ENCODE assay signal across 18 cellular contexts in genomic region chr10:102704915-102705314, GRCh38. TPM values are rescaled to one million over a fixed set of nuclear protein-coding genes. Genes with fewer than 3 reads are reported as not detected.
DNase-seq lines count a peak whose midpoint lies in the region; ATAC-seq, FAIRE-seq and TF ChIP-seq lines count a peak whose summit lies in the region.
"Had no signal": no experiment of that assay in that cellular context is flagged by ENCODE, and none has a peak within 500 bp of the region (broad histone marks: within the 10 kb centered on the region; RNA-seq: fewer than 3 reads in every experiment).

No MANE protein-coding gene starts in this region.

- peak overlapping the region; percentile 67 for H3K4me2 ChIP-seq in osteoblast (ENCODE audit: insufficient read depth, low read length)

- no peaks in the 10 kb centered on the region for H3K27me3 ChIP-seq in osteoblast (ENCODE audit: insufficient read depth, low read length)
- H3K27me3 ChIP-seq: heart right ventricle, transverse colon had no signal

- H3K36me3 ChIP-seq in osteoblast (ENCODE audit: insufficient read depth, low read length): no peaks in the 10 kb centered on the region
- H3K36me3 ChIP-seq: prostate gland, transverse colon had no signal

- H3K4me1 ChIP-seq in osteoblast (ENCODE audit: insufficient read depth, low read length): peaks cover 29% of the 10 kb centered on the region
- H3K4me1 ChIP-seq: prostate gland, transverse colon had no signal

- H3K27ac ChIP-seq in osteoblast (ENCODE audit: low read depth, low read length): peak overlapping the region; percentile 70
- H3K27ac ChIP-seq: heart right ventricle, prostate gland, transverse colon had no signal

- no peak overlapping the region for H2AFZ ChIP-seq in osteoblast (ENCODE audit: low read length)

- FAIRE-seq in D721Med (lab: Jason Lieb, UNC): no peak

- TF ChIP-seq CTCF in choroid plexus epithelial cell (conservative IDR thresholded peaks at IDR 0.05; ENCODE audit: low read depth, low read length) (no peak), osteoblast (IDR thresholded peaks at IDR 0.05; ENCODE audit: extremely low read depth, low read depth, low read length) (no peak), D721Med (IDR thresholded peaks at IDR 0.05; ENCODE audit: insufficient read depth, missing control alignments) (no peak)

- no peak overlapping the region for H3K4me3 ChIP-seq in choroid plexus epithelial cell (ENCODE audit: low read depth, low read length)
- peak overlapping the region; percentile 24 for H3K4me3 ChIP-seq in osteoblast (ENCODE audit: insufficient read depth, low read length)
- H3K4me3 ChIP-seq: heart right ventricle, prostate gland, transverse colon had no signal

- peaks cover 44% of the 10 kb centered on the region for H3K79me2 ChIP-seq in osteoblast (ENCODE audit: insufficient read depth, low read length)

- DNase-seq in ELR (ENCODE audit: low read depth) (peak; percentile 87), LHCN-M2 (ENCODE audit: low read depth) (peak; percentile 45), choroid plexus epithelial cell (ENCODE audit: low read depth) (peak; percentile 54), osteoblast (ENCODE audit: insufficient read length, low spot score, missing footprints) (no peak), A172 (ENCODE audit: low spot score) (no peak), D721Med (ENCODE audit: insufficient read length, low spot score) (no peak)
- DNase-seq: activated CD4-positive, alpha-beta memory T cell treated with anti-CD3 and anti-CD28 coated beads for 36 hours; activated gamma-delta T cell treated with Interleukin-2 at 50 U/mL for 16 hours; CD4-positive, alpha-beta memory T cell; central memory CD4-positive, alpha-beta T cell; GF-D8; heart right ventricle; NCI-H2171; NK-92 treated with Interleukin-12 subunit alpha and Interleukin-12 subunit beta, amount 100 ng/mL, for 24 hours; SIG-M5; transverse colon had no signal

- H3K9me3 ChIP-seq in osteoblast (ENCODE audit: low read depth, low read length): no peaks in the 10 kb centered on the region
- H3K9me3 ChIP-seq: heart right ventricle, prostate gland, transverse colon had no signal

- no peaks in the 10 kb centered on the region for H4K20me1 ChIP-seq in osteoblast (ENCODE audit: insufficient read depth, low read length)

- no peak for ATAC-seq in HG02938 (IDR thresholded peaks at IDR 0.05; ENCODE audit: unreplicated experiment)
- ATAC-seq: heart right ventricle had no signal

RNA-seq across cellular contexts. Expression of gene ARL3, which starts 9.3 kb away (rescaled TPM):
- 8.3 and 10.3 TPM in 2 replicates for total RNA-seq in LHCN-M2 (2014; rRNA removed)
- 27.6 TPM for polyA plus RNA-seq in LHCN-M2 (2012)
- total RNA-seq in osteoblast: 5.3 and 5.8 TPM in 2 replicates
- 11.1 and 17.9 TPM in 2 replicates for total RNA-seq in A172 (2014; rRNA removed; shearing (Covaris generic))

RNA-seq across cellular contexts. Expression of gene SFXN2, which starts 9.5 kb away (rescaled TPM):
- 2.2 and 3.4 TPM in 2 replicates for total RNA-seq in LHCN-M2 (2014; rRNA removed)
- 3.7 TPM for polyA plus RNA-seq in LHCN-M2 (2012)
- total RNA-seq in osteoblast: 2.9 and 3.6 TPM in 2 replicates
- 7.3 and 9.5 TPM in 2 replicates for total RNA-seq in A172 (2014; rRNA removed; shearing (Covaris generic))

RNA-seq across cellular contexts. Expression of gene WBP1L, which starts 38.8 kb away (rescaled TPM):
- total RNA-seq in LHCN-M2 (2014; rRNA removed): 34.4 and 56.8 TPM in 2 replicates
- polyA plus RNA-seq in LHCN-M2 (2012): 44.9 TPM
- total RNA-seq in osteoblast: 76.4 and 85.5 TPM in 2 replicates
- 19.1 and 26.4 TPM in 2 replicates for total RNA-seq in A172 (2014; rRNA removed; shearing (Covaris generic))

Comparison
In these comparisons a context has a peak if more than half of its experiments do, and no peak if none do; other contexts are left out.
1. DNase-seq: peak in ELR (single experiment), LHCN-M2 (single experiment) and choroid plexus epithelial cell (single experiment); none in osteoblast (single experiment), A172 (single experiment) and D721Med (single experiment).